15 cellular contexts compared by ENCODE assay signal in genomic region chr18:62754026-62754425, GRCh38.
"Had no signal": no experiment of that assay in that cellular context is flagged by ENCODE, and none has a peak within 500 bp of the region (broad histone marks: within the 10 kb centered on the region; RNA-seq: fewer than 3 reads in every experiment).

No MANE protein-coding gene starts in this region.

- H3K4me3 ChIP-seq: gastrocnemius medialis, hepatocyte, ovary, sigmoid colon, thyroid gland, uterus had no signal

- H3K4me2 ChIP-seq: hepatocyte had no signal

- H3K27ac ChIP-seq: gastrocnemius medialis, hepatocyte, ovary, sigmoid colon, thyroid gland, uterus had no signal

- H3K27me3 Mint-ChIP-seq: activated naive CD8-positive, alpha-beta T cell treated with anti-CD3 and anti-CD28 coated beads, Interleukin-2, amount 10 ng/mL, durations not matched to agents 7 days and 5 days; stimulated activated memory B cell treated with anti-CD40 and anti-IgM and Interleukin-4, amounts not matched to agents 10 μg/mL and 1 μg/mL and 100 μg/mL, for 72 hours had no signal

- H3K9me3 Mint-ChIP-seq: activated T-helper 1 cell treated with anti-CD3 and anti-CD28 coated beads, Interleukin-12 subunit alpha, Interleukin-12 subunit beta, Interleukin-2, Interleukin-4 antibody, amounts not matched to agents 30 ng/mL and 10 ng/mL and 1 ng/mL, durations not matched to agents 14 hours and 24 hours and 36 hours; endodermal cell; stimulated activated memory B cell treated with anti-CD40 and anti-IgM and Interleukin-4, amounts not matched to agents 10 μg/mL and 1 μg/mL and 100 μg/mL, for 72 hours had no signal

- H3K36me3 Mint-ChIP-seq: activated naive CD8-positive, alpha-beta T cell treated with anti-CD3 and anti-CD28 coated beads, Interleukin-2, amount 10 ng/mL, durations not matched to agents 7 days and 5 days had no signal

- DNase-seq: activated CD4-positive, alpha-beta T cell treated with anti-CD3 and anti-CD28 coated beads, Interleukin-2, amount 50 U/mL, for 1 hour; activated naive CD4-positive, alpha-beta T cell; activated naive CD8-positive, alpha-beta T cell treated with anti-CD3 and anti-CD28 coated beads, Interleukin-2, amount 10 ng/mL, durations not matched to agents 7 days and 5 days; anterior cingulate cortex; endodermal cell; gastrocnemius medialis; ovary; sigmoid colon; stimulated activated CD4-positive, alpha-beta T cell treated with anti-CD3 and anti-CD28 coated beads, Interleukin-2, amount 100 ng/mL, for 24 hours; thyroid gland; uterus had no signal

- H2AFZ ChIP-seq: hepatocyte had no signal

- H3K27ac Mint-ChIP-seq: activated naive CD8-positive, alpha-beta T cell treated with anti-CD3 and anti-CD28 coated beads, Interleukin-2, amount 10 ng/mL, durations not matched to agents 7 days and 5 days; activated T-helper 1 cell treated with anti-CD3 and anti-CD28 coated beads, Interleukin-12 subunit alpha, Interleukin-12 subunit beta, Interleukin-2, Interleukin-4 antibody, amounts not matched to agents 30 ng/mL and 10 ng/mL and 1 ng/mL, durations not matched to agents 14 hours and 24 hours and 36 hours; endodermal cell; stimulated activated memory B cell treated with anti-CD40 and anti-IgM and Interleukin-4, amounts not matched to agents 10 μg/mL and 1 μg/mL and 100 μg/mL, for 72 hours had no signal

- H3K36me3 ChIP-seq: gastrocnemius medialis, ovary, sigmoid colon, thyroid gland, uterus had no signal

- H3K9me3 ChIP-seq: gastrocnemius medialis, ovary, sigmoid colon, thyroid gland, uterus had no signal

- ATAC-seq: activated CD4-positive, CD25-positive, alpha-beta regulatory T cell treated with anti-CD3 and anti-CD28 coated beads, Interleukin-2, amount 50 U/mL, for 24 hours; gastrocnemius medialis; stimulated activated memory B cell treated with anti-CD40 and anti-IgM and Interleukin-4, amounts not matched to agents 10 μg/mL and 1 μg/mL and 100 μg/mL, for 72 hours had no signal

- H3K4me3 Mint-ChIP-seq: activated naive CD8-positive, alpha-beta T cell treated with anti-CD3 and anti-CD28 coated beads, Interleukin-2, amount 10 ng/mL, durations not matched to agents 7 days and 5 days; activated T-helper 1 cell treated with anti-CD3 and anti-CD28 coated beads, Interleukin-12 subunit alpha, Interleukin-12 subunit beta, Interleukin-2, Interleukin-4 antibody, amounts not matched to agents 30 ng/mL and 10 ng/mL and 1 ng/mL, durations not matched to agents 14 hours and 24 hours and 36 hours; endodermal cell; stimulated activated memory B cell treated with anti-CD40 and anti-IgM and Interleukin-4, amounts not matched to agents 10 μg/mL and 1 μg/mL and 100 μg/mL, for 72 hours had no signal

- H3K4me1 ChIP-seq: uterus had no signal

- H3K27me3 ChIP-seq: gastrocnemius medialis, hepatocyte, ovary, sigmoid colon, thyroid gland, uterus had no signal
